1 cellular context compared by ENCODE assay signal in the genomic region with DNA sequence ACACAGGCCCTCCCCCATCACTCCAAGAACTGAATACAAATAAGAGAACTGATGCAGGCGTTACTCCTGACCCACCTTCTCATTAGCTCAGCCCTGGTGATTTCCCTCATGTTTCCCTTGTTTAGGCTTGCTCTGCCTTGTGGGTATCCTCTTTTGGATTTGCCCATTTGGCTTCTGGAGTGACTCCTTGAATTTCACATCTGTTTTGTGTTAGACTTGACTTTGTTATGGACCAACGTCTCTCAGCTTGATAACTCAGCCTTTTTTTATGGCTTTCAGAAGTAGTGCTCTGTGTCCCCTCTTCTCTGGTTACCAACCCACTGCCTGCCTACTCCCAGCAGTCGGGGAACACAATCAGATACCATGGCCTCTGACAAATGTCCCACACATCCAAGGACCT.
TF ChIP-seq lines count a peak whose summit lies in the region.

No MANE protein-coding gene starts in this region.

TF ChIP-seq in IMR-90, 13 proteins besides CTCF, POLR2A, EP300 and RAD21:
- no peak for TF ChIP-seq NFE2L2 (IDR thresholded peaks at IDR 0.05; ENCODE audit: low read depth, low read length)
- TF ChIP-seq, protein P1, sequence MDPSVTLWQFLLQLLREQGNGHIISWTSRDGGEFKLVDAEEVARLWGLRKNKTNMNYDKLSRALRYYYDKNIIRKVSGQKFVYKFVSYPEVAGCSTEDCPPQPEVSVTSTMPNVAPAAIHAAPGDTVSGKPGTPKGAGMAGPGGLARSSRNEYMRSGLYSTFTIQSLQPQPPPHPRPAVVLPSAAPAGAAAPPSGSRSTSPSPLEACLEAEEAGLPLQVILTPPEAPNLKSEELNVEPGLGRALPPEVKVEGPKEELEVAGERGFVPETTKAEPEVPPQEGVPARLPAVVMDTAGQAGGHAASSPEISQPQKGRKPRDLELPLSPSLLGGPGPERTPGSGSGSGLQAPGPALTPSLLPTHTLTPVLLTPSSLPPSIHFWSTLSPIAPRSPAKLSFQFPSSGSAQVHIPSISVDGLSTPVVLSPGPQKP (IDR thresholded peaks at IDR 0.05; ENCODE audit: borderline replicate concordance, low read depth, low read length), result no peak
TF ChIP-seq in IMR-90: peak in this region for 0.
